Comparison of ENCODE assay signal across 10 cellular contexts in the genomic region with DNA sequence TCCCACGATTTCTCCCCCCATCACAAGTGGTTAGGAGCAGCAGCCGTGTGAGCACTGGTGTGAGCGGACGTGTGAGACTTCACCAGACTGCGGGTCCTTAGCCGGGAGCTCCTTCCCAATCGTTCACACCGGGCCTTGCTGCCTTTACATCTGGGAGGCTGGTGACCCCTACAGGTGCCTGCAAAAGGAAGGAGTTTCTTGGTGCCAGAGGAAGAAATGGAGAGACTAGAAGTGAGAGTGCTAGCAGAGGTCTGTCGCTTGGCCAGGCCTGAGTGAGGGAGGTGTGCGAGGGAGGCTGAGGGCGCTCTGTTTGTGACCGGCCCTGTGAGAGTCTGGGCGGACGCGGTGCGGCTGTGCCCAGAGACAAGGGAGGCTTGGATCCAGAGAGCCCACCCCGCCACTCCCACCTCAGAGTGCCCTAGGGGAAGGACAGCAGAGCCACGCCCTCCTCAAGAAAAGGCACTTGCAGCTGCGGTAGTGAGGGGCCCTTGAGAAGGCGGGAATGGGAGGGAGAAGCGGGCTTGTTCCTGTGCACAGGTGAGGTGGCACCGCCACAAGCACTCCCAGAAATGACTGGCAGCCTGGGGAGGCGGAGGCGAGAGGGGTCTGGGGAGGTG. TPM values are rescaled to one million over a fixed set of nuclear protein-coding genes. Genes with fewer than 3 reads are reported as not detected.
DNase-seq lines count a peak whose midpoint lies in the region; ATAC-seq, FAIRE-seq and TF ChIP-seq lines count a peak whose summit lies in the region.
"Had no signal": no experiment of that assay in that cellular context is flagged by ENCODE, and none has a peak within 500 bp of the region (broad histone marks: within the 10 kb centered on the region; RNA-seq: fewer than 3 reads in every experiment).

No MANE protein-coding gene starts in this region.

- peak; percentile 18 for TF ChIP-seq CTCF in AG09309 (IDR thresholded peaks at IDR 0.05; ENCODE audit: control insufficient read depth, insufficient read depth, low read depth, low read length, missing control alignments)

- DNase-seq in AG09309 (ENCODE audit: low read depth) (no peak), HTR-8/SVneo (ENCODE audit: insufficient read length, low spot score) (no peak), astrocyte of the hippocampus (ENCODE audit: low read depth, low spot score) (peak; percentile 55), kidney tubule cell (ENCODE audit: low spot score) (peak; percentile 69), ureter (ENCODE audit: low spot score) (no peak), SKM-1 treated with dmso at 0.1 percent for 144 hours (lab: John Stamatoyannopoulos, UW; ENCODE audit: unreplicated experiment) (no peak)
- DNase-seq: NCI-H2107; stimulated activated CD4-positive, alpha-beta T cell treated with anti-CD3 and anti-CD28 coated beads, Interleukin-4, amount 100 ng/mL, for 4 hours had no signal

- ATAC-seq in HG03025 (IDR thresholded peaks at IDR 0.05; ENCODE audit: low FRiP score, unreplicated experiment) (no peak), GM18873 (IDR thresholded peaks at IDR 0.05; ENCODE audit: low FRiP score, unreplicated experiment) (no peak)

- H3K4me3 ChIP-seq in AG09309 (ENCODE audit: control insufficient read depth, low read depth, low read length): no peak overlapping the region

- FAIRE-seq in HTR-8/SVneo (lab: Jason Lieb, UNC): peak; percentile 26

RNA-seq across cellular contexts. Expression of gene ARMC2, which starts 10.0 kb away (rescaled TPM):
- 10.9 TPM for total RNA-seq in ureter

Comparison
In these comparisons a context has a peak if more than half of its experiments do, and no peak if none do; other contexts are left out.
1. DNase-seq: peak in astrocyte of the hippocampus (single experiment) and kidney tubule cell (single experiment); none in AG09309 (single experiment), HTR-8/SVneo (single experiment), ureter (single experiment) and SKM-1 treated with dmso at 0.1 percent for 144 hours (single experiment).